Comparison of ENCODE assay signal across 12 cellular contexts in genomic region chr1:163069655-163070277, GRCh38. TPM values are rescaled to one million over a fixed set of nuclear protein-coding genes. Genes with fewer than 3 reads are reported as not detected.
A peak's percentile ranks its signal among the peaks of the same experiment; 100 is the strongest.
DNase-seq lines count a peak whose midpoint lies in the region; ATAC-seq, FAIRE-seq and TF ChIP-seq lines count a peak whose summit lies in the region.
"Had no signal": no experiment of that assay in that cellular context is flagged by ENCODE, and none has a peak within 500 bp of the region (broad histone marks: within the 10 kb centered on the region; RNA-seq: fewer than 3 reads in every experiment).

No MANE protein-coding gene starts in this region.

- RAD21 ChIA-PET in HCT116 (lab: Charles Lee; ENCODE audit: low non-redundant PET in 1 of 2, low total read pairs in 2 of 2, uncharacterized antibody in 2 of 2, unreplicated experiment in 2 of 2), result interaction anchor here in 1 of 2 experiments (1.6 kb wide), 1 partner anchor 191 kb away, joined by 4 read pairs; no protein-coding TSS in a partner anchor

- peaks cover 38% of the 10 kb centered on the region for H3K27me3 Mint-ChIP-seq in activated naive CD8-positive, alpha-beta T cell treated with anti-CD3 and anti-CD28 coated beads, Interleukin-2, amount 50 U/mL, for 24 hours
- H3K27me3 Mint-ChIP-seq in activated naive CD8-positive, alpha-beta T cell treated with anti-CD3 and anti-CD28 coated beads for 36 hours, result peaks cover 54% of the 10 kb centered on the region

- H4K20me1 ChIP-seq in HCT116 (ENCODE audit: insufficient read depth) (no peaks in the 10 kb centered on the region), keratinocyte (ENCODE audit: control insufficient read depth, extremely low read depth, insufficient read depth, low read length) (no peaks in the 10 kb centered on the region)

- TF ChIP-seq CTCF in HCT116 (IDR thresholded peaks at IDR 0.05 in 2 of 3, conservative IDR thresholded peaks at IDR 0.05 in 1 of 3; ENCODE audit: borderline replicate concordance in 1 of 3, insufficient read depth in 1 of 3, low read depth in 2 of 3, low read length in 2 of 3) (no peak), ascending aorta (IDR thresholded peaks at IDR 0.05) (no peak), keratinocyte (optimal IDR thresholded peaks at IDR 0.05 in 1 of 3, IDR thresholded peaks at IDR 0.05 in 1 of 3, conservative IDR thresholded peaks at IDR 0.05 in 1 of 3; ENCODE audit: extremely low read depth in 1 of 3, insufficient read depth in 2 of 3, low read length in 3 of 3) (no peak)

- H3K9me1 ChIP-seq in keratinocyte (ENCODE audit: control insufficient read depth, extremely low read depth, insufficient read depth, low read length), result no peaks in the 10 kb centered on the region

- no TSS peak for BruUV-seq in HCT116 (replicated peaks; lab: Mats Ljungman, UMichigan)

- H3K27ac ChIP-seq in HCT116 (ENCODE audit: low read depth, low read length) (no peak overlapping the region), ascending aorta (peak overlapping the region; percentile 27 to 69), keratinocyte (ENCODE audit: control insufficient read depth, insufficient read depth, low read length) (no peak overlapping the region)

- H3K4me1 ChIP-seq in HCT116 (ENCODE audit: control insufficient read depth in 1 of 2, insufficient read depth in 2 of 2, low read length in 2 of 2), result peaks cover 0 to 16% of the 10 kb centered on the region in 2 experiments; a peak in 3 of 4 replicates
- H3K4me1 ChIP-seq in ascending aorta, result peaks cover 0 to 12% of the 10 kb centered on the region in 2 donors
- H3K4me1 ChIP-seq in keratinocyte (ENCODE audit: control insufficient read depth, extremely low read depth, insufficient read depth, low read length), result peaks cover 13% of the 10 kb centered on the region

- ATAC-seq in HCT116, result no peak
- no peak for ATAC-seq in GM21528 (IDR thresholded peaks at IDR 0.05; ENCODE audit: low FRiP score, unreplicated experiment)
- no peak for ATAC-seq in activated naive CD4-positive, alpha-beta T cell treated with anti-CD3 and anti-CD28 coated beads, Interleukin-2, amount 50 U/mL, for 72 hours
- no peak for ATAC-seq in activated naive CD8-positive, alpha-beta T cell treated with anti-CD3 and anti-CD28 coated beads, Interleukin-2, amount 50 U/mL, for 24 hours
- ATAC-seq: esophagus mucosa had no signal

- H3K4me3 ChIP-seq in HCT116 (replicated peaks in 1 of 2; ENCODE audit: low read depth in 1 of 2, low read length in 2 of 2) (peak overlapping the region in 1 of 2 experiments; percentile 12; a peak in 1 of 4 replicates), ascending aorta (peak overlapping the region; percentile 44 to 69), keratinocyte (ENCODE audit: control insufficient read depth in 2 of 3, extremely low read depth in 1 of 3, insufficient read depth in 2 of 3, low read depth in 1 of 3, low read length in 3 of 3) (peak overlapping the region in 1 of 3 experiments; percentile 8), skeletal muscle cell (ENCODE audit: low read depth, low read length) (peak overlapping the region; percentile 44)

- H3K27ac Mint-ChIP-seq in activated naive CD4-positive, alpha-beta T cell treated with anti-CD3 and anti-CD28 coated beads, Interleukin-2, amount 50 U/mL, for 72 hours, result no peak overlapping the region
- no peak overlapping the region for H3K27ac Mint-ChIP-seq in activated naive CD8-positive, alpha-beta T cell treated with anti-CD3 and anti-CD28 coated beads, Interleukin-2, amount 50 U/mL, for 24 hours
- H3K27ac Mint-ChIP-seq in activated naive CD8-positive, alpha-beta T cell treated with anti-CD3 and anti-CD28 coated beads for 36 hours, result no peak overlapping the region
- H3K27ac Mint-ChIP-seq: activated naive CD4-positive, alpha-beta T cell treated with anti-CD3 and anti-CD28 coated beads, Interleukin-2, amount 50 U/mL, for 24 hours; memory B cell had no signal

- TF ChIP-seq RAD21 in HCT116 (IDR thresholded peaks at IDR 0.05; ENCODE audit: low read depth), result no peak

- no peak overlapping the region for H3K4me3 Mint-ChIP-seq in activated naive CD8-positive, alpha-beta T cell treated with anti-CD3 and anti-CD28 coated beads, Interleukin-2, amount 50 U/mL, for 24 hours
- H3K4me3 Mint-ChIP-seq in activated naive CD8-positive, alpha-beta T cell treated with anti-CD3 and anti-CD28 coated beads for 36 hours, result no peak overlapping the region
- H3K4me3 Mint-ChIP-seq: activated naive CD4-positive, alpha-beta T cell treated with anti-CD3 and anti-CD28 coated beads, Interleukin-2, amount 50 U/mL, for 24 hours; memory B cell had no signal

- no peak for FAIRE-seq in keratinocyte (lab: Jason Lieb, UNC)

- H3K79me2 ChIP-seq in HCT116 (ENCODE audit: insufficient read depth, low read length) (no peaks in the 10 kb centered on the region), keratinocyte (ENCODE audit: control insufficient read depth, insufficient read depth, low read length) (no peaks in the 10 kb centered on the region)

- H3K27me3 ChIP-seq in HCT116 (ENCODE audit: insufficient read depth, low read length), result peaks cover 30% of the 10 kb centered on the region
- H3K27me3 ChIP-seq in ascending aorta, result no peaks in the 10 kb centered on the region
- no peaks in the 10 kb centered on the region for H3K27me3 ChIP-seq in keratinocyte (ENCODE audit: control insufficient read depth, extremely low read depth, insufficient read depth, low read length)

- H2AFZ ChIP-seq in HCT116 (ENCODE audit: low read depth, low read length, poor library complexity, severe bottlenecking) (peak overlapping the region; percentile 56), keratinocyte (ENCODE audit: control insufficient read depth, low read length) (peak overlapping the region; percentile 27)

- H3K9me3 Mint-ChIP-seq in activated naive CD4-positive, alpha-beta T cell treated with anti-CD3 and anti-CD28 coated beads, Interleukin-2, amount 50 U/mL, for 72 hours, result no peaks in the 10 kb centered on the region
- no peaks in the 10 kb centered on the region for H3K9me3 Mint-ChIP-seq in activated naive CD8-positive, alpha-beta T cell treated with anti-CD3 and anti-CD28 coated beads, Interleukin-2, amount 50 U/mL, for 24 hours
- no peaks in the 10 kb centered on the region for H3K9me3 Mint-ChIP-seq in activated naive CD8-positive, alpha-beta T cell treated with anti-CD3 and anti-CD28 coated beads for 36 hours
- H3K9me3 Mint-ChIP-seq: activated naive CD4-positive, alpha-beta T cell treated with anti-CD3 and anti-CD28 coated beads, Interleukin-2, amount 50 U/mL, for 24 hours; memory B cell had no signal

- H3K9me3 ChIP-seq in HCT116 (ENCODE audit: control insufficient read depth in 1 of 2, insufficient read depth in 1 of 2, low read depth in 1 of 2, low read length in 2 of 2), result no peaks in the 10 kb centered on the region
- no peaks in the 10 kb centered on the region for H3K9me3 ChIP-seq in ascending aorta
- no peaks in the 10 kb centered on the region for H3K9me3 ChIP-seq in keratinocyte (ENCODE audit: control insufficient read depth, low read depth, low read length)

- peak overlapping the region; percentile 57 for H3K4me2 ChIP-seq in HCT116 (ENCODE audit: low read length)
- peak overlapping the region; percentile 70 for H3K4me2 ChIP-seq in keratinocyte (ENCODE audit: control insufficient read depth, extremely low read depth, insufficient read depth, low read depth, low read length)

- no peaks in the 10 kb centered on the region for H3K36me3 ChIP-seq in HCT116 (ENCODE audit: control insufficient read depth in 1 of 2, insufficient read depth in 2 of 2, low read length in 2 of 2)
- H3K36me3 ChIP-seq in ascending aorta, result peaks cover 10 to 16% of the 10 kb centered on the region in 2 donors
- H3K36me3 ChIP-seq in keratinocyte (ENCODE audit: control insufficient read depth in 2 of 2, extremely low read depth in 1 of 2, insufficient read depth in 2 of 2, low read length in 2 of 2), result no peaks in the 10 kb centered on the region

- no peak for TF ChIP-seq POLR2A in HCT116 (IDR thresholded peaks at IDR 0.05; ENCODE audit: borderline replicate concordance, extremely low read depth, insufficient read depth, insufficient read length)

- POLR2A ChIA-PET in HCT116 (lab: Charles Lee), result no interaction called here

- H3K4me1 Mint-ChIP-seq in activated naive CD8-positive, alpha-beta T cell treated with anti-CD3 and anti-CD28 coated beads, Interleukin-2, amount 50 U/mL, for 24 hours, result no peaks in the 10 kb centered on the region
- peaks cover 1% of the 10 kb centered on the region for H3K4me1 Mint-ChIP-seq in activated naive CD8-positive, alpha-beta T cell treated with anti-CD3 and anti-CD28 coated beads for 36 hours
- H3K4me1 Mint-ChIP-seq: activated naive CD4-positive, alpha-beta T cell treated with anti-CD3 and anti-CD28 coated beads, Interleukin-2, amount 50 U/mL, for 24 hours; memory B cell had no signal

- CTCF ChIA-PET in HCT116 (lab: Charles Lee), result interaction anchor here (0.9 to 2.0 kb wide), 3 partner anchors 13 to 216 kb away, joined by 3 to 12 read pairs (median 4); no protein-coding TSS in a partner anchor

- dilution Hi-C loops in keratinocyte (cut with MboI; ENCODE audit: extremely low pct_ligation_motif_present, low sequenced_read_pairs), result no loop called here

- no peak for DNase-seq in HCT116 (ENCODE audit: low read depth, low spot score)
- DNase-seq in ascending aorta (ENCODE audit: low spot score in 2 of 2), result no peak
- no peak for DNase-seq in keratinocyte (ENCODE audit: low read depth, low spot score)
- no peak for DNase-seq in skeletal muscle cell (ENCODE audit: low read depth)
- no peak for DNase-seq in activated naive CD4-positive, alpha-beta T cell treated with anti-CD3 and anti-CD28 coated beads, Interleukin-2, amount 50 U/mL, for 72 hours (ENCODE audit: low spot score in 2 of 2)
- DNase-seq in activated naive CD8-positive, alpha-beta T cell treated with anti-CD3 and anti-CD28 coated beads, Interleukin-2, amount 50 U/mL, for 24 hours, result no peak
- no peak for DNase-seq in activated naive CD8-positive, alpha-beta T cell treated with anti-CD3 and anti-CD28 coated beads for 36 hours

- intact Hi-C loops in HCT116 (cut with micrococcal nuclease) (loop anchor here (1.0 kb wide), 1 partner anchor 191 kb away; no protein-coding TSS in a partner anchor), ascending aorta (cut with DNase I) (loop anchor here (2.0 kb wide), 3 partner anchors 191 to 251 kb away; partner anchors contain the start of gene NUF2)

- H3K9me2 ChIP-seq in HCT116 (ENCODE audit: insufficient read depth), result no peaks in the 10 kb centered on the region

- H3K9ac ChIP-seq in HCT116 (ENCODE audit: low read length) (no peak overlapping the region), keratinocyte (ENCODE audit: control insufficient read depth, extremely low read depth, insufficient read depth, low read length) (no peak overlapping the region)

- no peaks in the 10 kb centered on the region for H3K36me3 Mint-ChIP-seq in activated naive CD4-positive, alpha-beta T cell treated with anti-CD3 and anti-CD28 coated beads, Interleukin-2, amount 50 U/mL, for 72 hours
- H3K36me3 Mint-ChIP-seq in activated naive CD8-positive, alpha-beta T cell treated with anti-CD3 and anti-CD28 coated beads, Interleukin-2, amount 50 U/mL, for 24 hours (ENCODE audit: low read depth), result no peaks in the 10 kb centered on the region
- no peaks in the 10 kb centered on the region for H3K36me3 Mint-ChIP-seq in activated naive CD8-positive, alpha-beta T cell treated with anti-CD3 and anti-CD28 coated beads for 36 hours
- H3K36me3 Mint-ChIP-seq: activated naive CD4-positive, alpha-beta T cell treated with anti-CD3 and anti-CD28 coated beads, Interleukin-2, amount 50 U/mL, for 24 hours; memory B cell had no signal

RNA-seq across cellular contexts. Expression of gene RGS4, which starts 0.6 kb away (rescaled TPM):
- total RNA-seq in HCT116 (2021; ENCODE audit: unreplicated experiment), result not detected
- polyA plus RNA-seq in HCT116 (2012), result not detected in 2 replicates
- total RNA-seq in ascending aorta, result 57.5 TPM
- 0.23 to 1.1 TPM (median 0.90 TPM) in 3 replicates for polyA plus RNA-seq in keratinocyte
- polyA plus RNA-seq in keratinocyte (2011; ENCODE audit: low read depth), result not detected
- polyA plus RNA-seq in keratinocyte (2011; cell fraction: cytosol; rRNA removed), result 0.17 and 0.30 TPM in 2 replicates
- polyA plus RNA-seq in keratinocyte (2011; cell fraction: nucleus; rRNA removed), result 0.16 and 0.42 TPM in 2 replicates
- polyA plus RNA-seq in keratinocyte (2012; ENCODE audit: low replicate concordance), result 0.55 TPM in 1 of 2 replicates, not detected in the other
- polyA minus RNA-seq in keratinocyte, result 0.10 to 0.70 TPM (median 0.26 TPM) in 3 replicates
- not detected for polyA minus RNA-seq in keratinocyte (2011; cell fraction: cytosol; rRNA and poly(A)+ RNA removed)
- polyA minus RNA-seq in keratinocyte (2011; cell fraction: nucleus; rRNA and poly(A)+ RNA removed), result 0.42 TPM in 1 of 2 replicates, not detected in the other
- total RNA-seq in activated naive CD4-positive, alpha-beta T cell treated with anti-CD3 and anti-CD28 coated beads, Interleukin-2, amount 50 U/mL, for 72 hours, result not detected
- not detected for total RNA-seq in activated naive CD8-positive, alpha-beta T cell treated with anti-CD3 and anti-CD28 coated beads for 36 hours
- total RNA-seq: NCI-H460 had no signal

Comparison
In these comparisons a context has a peak if more than half of its experiments do, and no peak if none do; other contexts are left out.
1. H3K27ac ChIP-seq: peak in ascending aorta (2 of 2); none in HCT116 (single experiment) and keratinocyte (single experiment).
2. RNA of gene RGS4, which starts 0.6 kb away (total RNA-seq): 57.5 TPM in ascending aorta (single experiment); not detected in HCT116 (single experiment), not detected in activated naive CD4-positive, alpha-beta T cell treated with anti-CD3 and anti-CD28 coated beads, Interleukin-2, amount 50 U/mL, for 72 hours and not detected in activated naive CD8-positive, alpha-beta T cell treated with anti-CD3 and anti-CD28 coated beads for 36 hours; every median in the first group is over 10 times any median in the second.